Comparison of ENCODE assay signal across 8 cellular contexts in genomic region chr12:98755855-98756254, GRCh38.
DNase-seq lines count a peak whose midpoint lies in the region; FAIRE-seq and TF ChIP-seq lines count a peak whose summit lies in the region.
"Not testable (repeated sequence)": the region's sequence is repeated elsewhere in the genome, so short reads cannot be mapped to it uniquely, and the experiment has no call there.

No MANE protein-coding gene starts in this region.

- peak; percentile 79 for FAIRE-seq in RCC 7860 (lab: Jason Lieb, UNC)

- H3K9ac ChIP-seq in adipocyte (ENCODE audit: low read length), result not testable (repeated sequence)

- H3K27me3 ChIP-seq in adipocyte (replicated peaks; ENCODE audit: control insufficient read depth, insufficient read depth, low read length), result not testable (repeated sequence)

- peak; percentile 16 for TF ChIP-seq CTCF in fibroblast of the aortic adventitia (IDR thresholded peaks at IDR 0.05; ENCODE audit: insufficient read depth, low read length)

- DNase-seq in A172 (ENCODE audit: low spot score), result peak; percentile 81
- peak; percentile 81 for DNase-seq in Daoy (ENCODE audit: low read depth)
- peak; percentile 40 for DNase-seq in HPDE6-E6E7 (ENCODE audit: extremely low spot score)
- peak; percentile 66 for DNase-seq in RCC 7860 (ENCODE audit: low spot score)
- DNase-seq in adipocyte (ENCODE audit: low read depth), result peak; percentile 47
- DNase-seq in dedifferentiated amniotic fluid mesenchymal stem cell (ENCODE audit: extremely low spot score), result peak; percentile 57
- DNase-seq in fibroblast of the aortic adventitia (ENCODE audit: low read depth), result peak; percentile 73
- DNase-seq in non-pigmented ciliary epithelial cell (ENCODE audit: low read depth), result peak; percentile 36

- not testable (repeated sequence) for H3K4me3 ChIP-seq in adipocyte (ENCODE audit: low read length); fibroblast of the aortic adventitia (ENCODE audit: low read depth, low read length)

- peaks cover 21% of the 10 kb centered on the region for H3K4me1 ChIP-seq in adipocyte (ENCODE audit: control insufficient read depth, insufficient read depth, low read length)

- not testable (repeated sequence) for H3K36me3 ChIP-seq in adipocyte (ENCODE audit: control insufficient read depth, insufficient read depth, low read length, severe bottlenecking)

- H3K9me3 ChIP-seq in adipocyte (ENCODE audit: control insufficient read depth, low read length), result not testable (repeated sequence)
